ENCODE assay signal across 18 cellular contexts in genomic region chr20:44180814-44181213, GRCh38. TPM values are rescaled to one million over a fixed set of nuclear protein-coding genes. Genes with fewer than 3 reads are reported as not detected.
DNase-seq lines count a peak whose midpoint lies in the region; ATAC-seq and TF ChIP-seq lines count a peak whose summit lies in the region.
"Had no signal": no experiment of that assay in that cellular context is flagged by ENCODE, and none has a peak within 500 bp of the region (broad histone marks: within the 10 kb centered on the region; RNA-seq: fewer than 3 reads in every experiment).

No MANE protein-coding gene starts in this region.

- peak overlapping the region; percentile 77; the same call in 2 of the 3 replicates for H2BK15ac ChIP-seq in IMR-90 (ENCODE audit: low read depth, low read length)
- no peak overlapping the region for H2BK15ac ChIP-seq in H9 (ENCODE audit: low read depth, low read length)

- H3K79me2 ChIP-seq in H9 (ENCODE audit: insufficient read depth, low read length), result no peaks in the 10 kb centered on the region

- H3K14ac ChIP-seq in IMR-90 (replicated peaks; ENCODE audit: low read depth, low read length), result peak overlapping the region; percentile 86
- H3K14ac ChIP-seq in H9 (ENCODE audit: insufficient read depth, low read length), result no peak overlapping the region; the same call in 1 of the 2 replicates

- peak overlapping the region; percentile 49 for H3K4me2 ChIP-seq in IMR-90 (ENCODE audit: low read depth, low read length)
- no peak overlapping the region for H3K4me2 ChIP-seq in H9 (ENCODE audit: insufficient read depth, insufficient read length, low read length)

- H4K8ac ChIP-seq in IMR-90 (ENCODE audit: low read depth in 2 of 2, low read length in 2 of 2) (peak overlapping the region; percentile 53 to 75), H9 (replicated peaks; ENCODE audit: insufficient read length, low read depth, low read length) (no peak overlapping the region)

- no peaks in the 10 kb centered on the region for H3K36me3 Mint-ChIP-seq in H9 (ENCODE audit: insufficient read depth in 1 of 3, low read depth in 3 of 3)
- H3K36me3 Mint-ChIP-seq: activated naive CD4-positive, alpha-beta T cell treated with anti-CD3 and anti-CD28 coated beads, Interleukin-2, amount 50 U/mL, for 24 hours; CD8-positive, alpha-beta T cell; naive B cell had no signal

- peaks cover 1% of the 10 kb centered on the region; the same call in 1 of the 2 replicates for H3K27me3 Mint-ChIP-seq in H9 (ENCODE audit: low read depth)

- no peak overlapping the region for H3K4me3 Mint-ChIP-seq in H9
- H3K4me3 Mint-ChIP-seq: activated CD8-positive, alpha-beta T cell treated with anti-CD3 and anti-CD28 coated beads, Interleukin-2, amount 10 ng/mL, durations not matched to agents 7 days and 5 days; activated naive CD4-positive, alpha-beta T cell treated with anti-CD3 and anti-CD28 coated beads, Interleukin-2, amount 50 U/mL, for 24 hours; CD8-positive, alpha-beta T cell; naive B cell had no signal

- in situ Hi-C loops in IMR-90 (cut with MboI; ENCODE audit: low sequenced_read_pairs), result no loop called here

- H2AFZ ChIP-seq in IMR-90 (replicated peaks; ENCODE audit: low read length, poor library complexity) (peak overlapping the region; percentile 92), H9 (ENCODE audit: low read length) (no peak overlapping the region)

- BruUV-seq in IMR-90 (replicated peaks; lab: Mats Ljungman, UMichigan), result no TSS peak

- POLR2A ChIA-PET in IMR-90 (lab: Charles Lee; ENCODE audit: unreplicated experiment), result interaction anchor here (0.5 kb wide), 1 partner anchor 128 kb away, joined by 4 read pairs; no protein-coding TSS in a partner anchor

- H4K20me1 ChIP-seq in IMR-90 (ENCODE audit: insufficient read depth, low read length) (no peaks in the 10 kb centered on the region), H9 (ENCODE audit: control insufficient read depth, insufficient read depth, insufficient read length) (no peaks in the 10 kb centered on the region)

- peaks cover 0 to 5% of the 10 kb centered on the region in 2 experiments; a peak in 2 of 4 replicates for H3K79me1 ChIP-seq in IMR-90 (ENCODE audit: low read depth in 1 of 2, low read length in 2 of 2)
- no peaks in the 10 kb centered on the region for H3K79me1 ChIP-seq in H9 (ENCODE audit: insufficient read depth, low read depth, low read length, poor library complexity, severe bottlenecking)

- H3K27me3 ChIP-seq in IMR-90 (ENCODE audit: control insufficient read depth, insufficient read depth, low read length), result no peaks in the 10 kb centered on the region
- peaks cover 0 to 11% (median 0%) of the 10 kb centered on the region in 3 donors for H3K27me3 ChIP-seq in stomach
- no peaks in the 10 kb centered on the region for H3K27me3 ChIP-seq in H9 (ENCODE audit: insufficient read depth, low read length)

- peak overlapping the region; percentile 77 for H2AK9ac ChIP-seq in IMR-90 (replicated peaks; ENCODE audit: low read depth, low read length, poor library complexity)

- peak overlapping the region; percentile 47 for H3K18ac ChIP-seq in IMR-90 (ENCODE audit: low read depth, low read length)
- H3K18ac ChIP-seq in H9 (ENCODE audit: insufficient read length, low read depth, low read length), result no peak overlapping the region

- peak overlapping the region; percentile 79 for H2BK20ac ChIP-seq in IMR-90 (ENCODE audit: low read depth, low read length)
- no peak overlapping the region for H2BK20ac ChIP-seq in H9 (ENCODE audit: low read depth, low read length, poor library complexity, severe bottlenecking)

- peak overlapping the region; percentile 74; the same call in 1 of the 2 replicates for H3K9ac ChIP-seq in IMR-90 (ENCODE audit: low read depth, low read length)
- no peak overlapping the region for H3K9ac ChIP-seq in H9 (ENCODE audit: extremely low read depth, insufficient read length, low read length)

- peak overlapping the region; percentile 82 for H4K91ac ChIP-seq in IMR-90 (ENCODE audit: insufficient read depth, low read depth, low read length)
- no peak overlapping the region for H4K91ac ChIP-seq in H9 (ENCODE audit: insufficient read length, low read depth, low read length)

- H3K4me1 Mint-ChIP-seq in H9, result peaks cover 13 to 14% of the 10 kb centered on the region in 2 experiments
- H3K4me1 Mint-ChIP-seq: activated naive CD4-positive, alpha-beta T cell treated with anti-CD3 and anti-CD28 coated beads, Interleukin-2, amount 50 U/mL, for 24 hours had no signal

- H3K9me3 Mint-ChIP-seq in H9, result no peaks in the 10 kb centered on the region
- H3K9me3 Mint-ChIP-seq: activated naive CD4-positive, alpha-beta T cell treated with anti-CD3 and anti-CD28 coated beads, Interleukin-2, amount 50 U/mL, for 24 hours; CD8-positive, alpha-beta T cell had no signal

- H3K27ac Mint-ChIP-seq in H9, result peak overlapping the region in 1 of 3 experiments; percentile 93; a peak in 1 of 7 replicates
- H3K27ac Mint-ChIP-seq: activated CD8-positive, alpha-beta T cell treated with anti-CD3 and anti-CD28 coated beads, Interleukin-2, amount 10 ng/mL, durations not matched to agents 7 days and 5 days; activated naive CD4-positive, alpha-beta T cell treated with anti-CD3 and anti-CD28 coated beads, Interleukin-2, amount 50 U/mL, for 24 hours; CD8-positive, alpha-beta T cell; naive B cell had no signal

- H3K23me2 ChIP-seq in H9 (ENCODE audit: insufficient read length, low read depth, low read length, poor library complexity, severe bottlenecking), result no peaks in the 10 kb centered on the region

- dilution Hi-C loops in IMR-90 (cut with HindIII; ENCODE audit: low sequenced_read_pairs, unreplicated experiment), result no loop called here

- TF ChIP-seq RAD21 in IMR-90 (IDR thresholded peaks at IDR 0.05; ENCODE audit: low read length), result no peak

- intact Hi-C loops in IMR-90 (cut with micrococcal nuclease) (loop anchor here (5.0 kb wide), 1 partner anchor 44 kb away; no protein-coding TSS in a partner anchor), left colon (cut with DNase I, micrococcal nuclease) (loop anchor here in 1 of 2 donors (10.0 kb wide), 1 partner anchor 66 kb away; no protein-coding TSS in a partner anchor), stomach (cut with DNase I; ENCODE audit: low total_unique reads) (no loop called here)

- CTCF ChIA-PET in IMR-90 (lab: Yijun Ruan, JAX), result interaction anchor here (1.4 kb wide), 1 partner anchor 9 kb away, joined by 4 read pairs; no protein-coding TSS in a partner anchor

- DNase-seq in IMR-90 (peak; percentile 35), left colon (peak; percentile 18 to 69), stomach (no peak), kidney glomerular epithelial cell (lab: John Stamatoyannopoulos, UW) (no peak), NCI-H146 (lab: John Stamatoyannopoulos, UW) (no peak), H9 (no peak)
- DNase-seq: activated CD8-positive, alpha-beta T cell treated with anti-CD3 and anti-CD28 coated beads, Interleukin-2, amount 10 ng/mL, durations not matched to agents 7 days and 5 days; CD8-positive, alpha-beta T cell; cortex of kidney; GOT3; hippocampal formation; naive B cell; NCI-H1930; stimulated activated CD4-positive, alpha-beta T cell treated with anti-CD3 and anti-CD28 coated beads, Interleukin-12 subunit alpha, Interleukin-12 subunit beta, amount 100 ng/mL, for 4 hours; T-helper 1 cell had no signal

- ATAC-seq in IMR-90 (ENCODE audit: low read depth), result peak; percentile 89
- ATAC-seq in esophagus mucosa, result peak; percentile 9
- ATAC-seq in left colon, result no peak
- ATAC-seq in GM18867 (IDR thresholded peaks at IDR 0.05; ENCODE audit: unreplicated experiment), result no peak
- ATAC-seq: activated CD8-positive, alpha-beta T cell treated with anti-CD3 and anti-CD28 coated beads, Interleukin-2, amount 10 ng/mL, durations not matched to agents 7 days and 5 days; CD8-positive, alpha-beta T cell had no signal

- peak overlapping the region; percentile 81 for H2BK120ac ChIP-seq in IMR-90 (ENCODE audit: low read depth, low read length)
- H2BK120ac ChIP-seq in H9 (ENCODE audit: low read depth, low read length, poor library complexity, severe bottlenecking), result no peak overlapping the region

- WGBS in IMR-90 (ENCODE audit: extremely low coverage in 2 of 2, insufficient read length in 1 of 2), 2 experiments, result 9% methylated on average over 5 of the region's 9 CpGs; no CpG with 5 or more reads in 1 of the 2 experiments
- 36 to 57% (median 45%) methylated on average over 9 of the region's 9 CpGs for WGBS in stomach, 5 donors
- WGBS in H9 (ENCODE audit: extremely low coverage, insufficient read length, low lambda C conversion rate), result no CpG with 5 or more reads among the region's 9 CpGs

- H3K36me3 ChIP-seq in IMR-90 (ENCODE audit: control insufficient read depth, insufficient read depth, low read length), result no peaks in the 10 kb centered on the region
- H3K36me3 ChIP-seq in stomach, result no peaks in the 10 kb centered on the region

- H2AK5ac ChIP-seq in IMR-90 (ENCODE audit: low read depth, low read length) (peak overlapping the region; percentile 69; the same call in 1 of the 2 replicates), H9 (ENCODE audit: insufficient read length, low read length) (no peak overlapping the region)

- H3K4me1 ChIP-seq in IMR-90 (ENCODE audit: control insufficient read depth, insufficient read depth, low read length) (peaks cover 9% of the 10 kb centered on the region), stomach (peaks cover 4 to 30% (median 11%) of the 10 kb centered on the region in 4 donors), H9 (ENCODE audit: insufficient read depth, low read length) (peaks cover 5% of the 10 kb centered on the region; the same call in 1 of the 2 replicates)

- H2BK12ac ChIP-seq in H9 (ENCODE audit: insufficient read length, low read depth, low read length), result no peak overlapping the region

- peak overlapping the region; percentile 25; the same call in 1 of the 2 replicates for H3K23ac ChIP-seq in IMR-90 (ENCODE audit: low read depth, low read length)
- H3K23ac ChIP-seq in H9 (ENCODE audit: insufficient read length, low read depth, low read length), result no peak overlapping the region

- TF ChIP-seq CTCF in IMR-90 (conservative IDR thresholded peaks at IDR 0.05; ENCODE audit: low read depth, low read length) (no peak), stomach (IDR thresholded peaks at IDR 0.05) (no peak), H9 (conservative IDR thresholded peaks at IDR 0.05) (no peak)

- H3K9me3 ChIP-seq in IMR-90 (ENCODE audit: control insufficient read depth, insufficient read depth, low read length) (no peaks in the 10 kb centered on the region), stomach (no peaks in the 10 kb centered on the region), H9 (ENCODE audit: control insufficient read depth, low read depth, low read length) (no peaks in the 10 kb centered on the region)

- H3K56ac ChIP-seq in IMR-90 (ENCODE audit: extremely low read depth, insufficient read depth, low read length) (peak overlapping the region; percentile 46; the same call in 1 of the 2 replicates), H9 (ENCODE audit: insufficient read length, low read depth, low read length) (no peak overlapping the region)

- H4K5ac ChIP-seq in IMR-90 (ENCODE audit: low read depth, low read length) (peak overlapping the region; percentile 49), H9 (ENCODE audit: insufficient read length, low read depth, low read length) (no peak overlapping the region)

- H2BK5ac ChIP-seq in IMR-90 (ENCODE audit: low read depth, low read length, poor library complexity, severe bottlenecking) (peak overlapping the region; percentile 30), H9 (ENCODE audit: insufficient read length, low read length) (no peak overlapping the region)

- H3T11ph ChIP-seq in H9 (ENCODE audit: low read length), result no peak overlapping the region

- H3K4ac ChIP-seq in IMR-90 (ENCODE audit: low read depth, low read length), result peak overlapping the region; percentile 85
- no peak overlapping the region for H3K4ac ChIP-seq in H9 (ENCODE audit: low read depth, low read length)

- TF ChIP-seq POLR2A in IMR-90 (IDR thresholded peaks at IDR 0.05; ENCODE audit: low read depth, low read length) (no peak), stomach (IDR thresholded peaks at IDR 0.05) (no peak)

- TF ChIP-seq EP300 in stomach (IDR thresholded peaks at IDR 0.05), result no peak

- H3K4me3 ChIP-seq in IMR-90 (ENCODE audit: insufficient read depth, low read depth, low read length), result no peak overlapping the region; the same call in 1 of the 2 replicates
- H3K4me3 ChIP-seq in stomach, result peak overlapping the region in 3 of 4 donors; percentile 20 to 44 (median 31)

- H3K27ac ChIP-seq in IMR-90 (ENCODE audit: insufficient read depth, low read length), result peak overlapping the region; percentile 55
- peak overlapping the region in 4 of 5 donors; percentile 35 to 91 (median 70) for H3K27ac ChIP-seq in stomach
- no peak overlapping the region for H3K27ac ChIP-seq in H9 (ENCODE audit: insufficient read length, low read depth, low read length)

- peaks cover 12% of the 10 kb centered on the region for H3K9me1 ChIP-seq in IMR-90 (ENCODE audit: insufficient read depth, low read length)

RNA-seq across cellular contexts. Expression of gene JPH2, which starts 6.2 kb away (rescaled TPM):
- total RNA-seq in IMR-90 (2012; rRNA removed) (0.54 and 0.83 TPM in 2 replicates), esophagus mucosa (1.0 TPM), left colon (10 to 100 TPM in 1 of 2 donors, under 1 TPM in 1; 0.92 to 12.9 TPM), stomach (10 to 100 TPM in 4 of 5 donors, 1 to 10 TPM in 1; 7.6 to 51.9 (median 38.9) TPM), H9 (2021) (0.31 and 0.35 TPM in 2 replicates)
- polyA plus RNA-seq in IMR-90 (2012; rRNA removed) (0.44 TPM in 2 replicates), stomach (1 to 10 TPM in 2 of 3 donors, under 1 TPM in 1; 0.15 to 9.1 (median 1.1) TPM)
- polyA plus RNA-seq in IMR-90 (2012; cell fraction: cytosol; rRNA removed), result 0.31 and 0.60 TPM in 2 replicates
- 0.40 and 0.71 TPM in 2 replicates for polyA plus RNA-seq in IMR-90 (2012; cell fraction: nucleus; rRNA removed; ENCODE audit: low replicate concordance)
- total RNA-seq: CD8-positive, alpha-beta T cell had no signal

RNA-seq across cellular contexts. Expression of gene OSER1, which starts 29.8 kb away (rescaled TPM):
- total RNA-seq in IMR-90 (2012; rRNA removed) (66.9 and 70.6 TPM in 2 replicates), esophagus mucosa (20.6 TPM), left colon (10 to 100 TPM; 21.9 to 35.2 TPM), stomach (10 to 100 TPM in 4 of 5 donors, 1 to 10 TPM in 1; 7.8 to 87.5 (median 31.9) TPM), H9 (2021) (35.7 and 36.1 TPM in 2 replicates)
- polyA plus RNA-seq in IMR-90 (2012; rRNA removed) (27.7 and 32.6 TPM in 2 replicates), stomach (10 to 100 TPM; 22.9 to 33.5 (median 30.9) TPM)
- 10.3 and 11.0 TPM in 2 replicates for polyA plus RNA-seq in IMR-90 (2012; cell fraction: cytosol; rRNA removed)
- 20.0 and 103 TPM in 2 replicates for polyA plus RNA-seq in IMR-90 (2012; cell fraction: nucleus; rRNA removed; ENCODE audit: low replicate concordance)

Comparison
In these comparisons a context has a peak if more than half of its experiments do, and no peak if none do; other contexts are left out.
1. ATAC-seq: peak in IMR-90 (single experiment) and esophagus mucosa (single experiment); none in left colon (single experiment) and GM18867 (single experiment).
2. DNase-seq: peak in IMR-90 (single experiment) and left colon (2 of 2); none in stomach (single experiment), kidney glomerular epithelial cell (single experiment), NCI-H146 (single experiment) and H9 (single experiment).